5 cellular contexts compared by ENCODE assay signal in the genomic region with DNA sequence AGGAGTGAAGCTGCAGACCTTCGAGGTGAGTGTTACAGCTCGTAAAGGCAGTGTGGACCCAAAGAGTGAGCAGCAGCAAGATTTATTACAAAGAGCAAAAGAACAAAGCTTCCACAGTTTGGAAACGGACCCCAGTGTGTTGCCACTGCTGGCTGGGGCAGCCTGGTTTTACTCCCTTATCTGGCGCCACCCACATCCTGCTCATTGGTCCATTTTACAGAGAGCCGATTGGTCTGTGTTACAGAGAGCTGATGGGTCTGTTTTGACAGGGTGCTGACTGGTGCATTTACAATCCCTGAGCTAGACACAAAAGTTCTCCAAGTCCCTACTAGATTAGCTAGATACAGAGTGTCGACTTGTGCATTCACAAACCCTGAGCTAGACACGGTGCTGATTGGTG. TPM values are rescaled to one million over a fixed set of nuclear protein-coding genes. Genes with fewer than 3 reads are reported as not detected.
"Had no signal": no experiment of that assay in that cellular context is flagged by ENCODE, and none has a peak within 500 bp of the region (broad histone marks: within the 10 kb centered on the region; RNA-seq: fewer than 3 reads in every experiment).

No MANE protein-coding gene starts in this region.

RNA-seq across cellular contexts. Expression of gene FAM90A1, which starts 24.2 kb away (rescaled TPM):
- total RNA-seq: dermis blood vessel endothelial cell, left lobe of liver, liver, pulmonary artery endothelial cell, thoracic aorta had no signal
- polyA plus RNA-seq: liver had no signal
